Comparison of ENCODE assay signal across 14 cellular contexts in the genomic region with DNA sequence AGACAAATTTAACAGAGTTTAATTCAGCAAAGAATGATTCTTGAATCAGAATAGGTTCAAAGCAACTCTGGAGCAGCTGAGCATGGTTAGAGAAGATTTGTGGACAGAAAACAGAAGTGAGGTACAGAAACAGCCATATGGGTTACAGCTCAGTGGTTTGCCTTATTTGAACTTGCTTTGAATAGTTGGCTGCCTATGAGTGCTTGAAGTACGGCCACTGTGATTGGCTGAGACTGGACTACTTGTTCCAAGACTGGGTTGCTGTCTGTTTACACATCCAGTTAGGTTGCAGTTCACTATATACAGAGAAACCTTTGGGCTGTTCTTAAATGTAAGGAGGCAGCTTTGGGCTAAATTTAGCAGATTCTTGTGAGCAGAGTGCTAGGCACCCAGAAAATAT.
DNase-seq lines count a peak whose midpoint lies in the region; ATAC-seq and TF ChIP-seq lines count a peak whose summit lies in the region.
"Had no signal": no experiment of that assay in that cellular context is flagged by ENCODE, and none has a peak within 500 bp of the region (broad histone marks: within the 10 kb centered on the region; RNA-seq: fewer than 3 reads in every experiment).

No MANE protein-coding gene starts in this region.

- H3K27ac Mint-ChIP-seq in nephron progenitor cell: no peak overlapping the region

- no peak overlapping the region for H3K4me3 Mint-ChIP-seq in nephron progenitor cell

- DNase-seq in GM12865 (ENCODE audit: low read depth) (peak; percentile 35), WERI-Rb-1 (peak; percentile 38), T-helper 9 cell (no peak), nephron progenitor cell (no peak)
- DNase-seq in activated T-cell treated with anti-CD3 and anti-CD28 coated beads, Interleukin-2, amount 50 U/mL, for 48 hours: no peak
- DNase-seq: BE2C, left colon, NCI-H1105 treated with DMSO at 0.1 percent for 48 hours had no signal

- no peaks in the 10 kb centered on the region for H3K9me3 ChIP-seq in WERI-Rb-1 (ENCODE audit: severe bottlenecking)
- H3K9me3 ChIP-seq: BE2C, SJSA1 had no signal

- no peaks in the 10 kb centered on the region for H3K36me3 Mint-ChIP-seq in nephron progenitor cell (ENCODE audit: low read depth)
- H3K36me3 Mint-ChIP-seq: brain had no signal

- H3K4me1 Mint-ChIP-seq in nephron progenitor cell: peaks cover 18% of the 10 kb centered on the region

- H3K27me3 ChIP-seq in WERI-Rb-1 (ENCODE audit: insufficient read depth, low read depth, severe bottlenecking): no peaks in the 10 kb centered on the region
- H3K27me3 ChIP-seq: BE2C, SJSA1 had no signal

- H3K36me3 ChIP-seq in WERI-Rb-1: no peaks in the 10 kb centered on the region
- H3K36me3 ChIP-seq: BE2C, esophagus muscularis mucosa, SJSA1 had no signal

- H3K27me3 Mint-ChIP-seq in nephron progenitor cell (ENCODE audit: low read depth, poor library complexity): peaks cover 3% of the 10 kb centered on the region

- no peak overlapping the region for H3K4me3 ChIP-seq in GM12865 (ENCODE audit: low read depth, low read length)
- no peak overlapping the region for H3K4me3 ChIP-seq in WERI-Rb-1 (ENCODE audit: low read depth, low read length)
- H3K4me3 ChIP-seq: esophagus muscularis mucosa, SJSA1 had no signal

- TF ChIP-seq CTCF in GM12865 (IDR thresholded peaks at IDR 0.05; ENCODE audit: insufficient read depth, low read depth, low read length, missing control alignments) (no peak), WERI-Rb-1 (IDR thresholded peaks at IDR 0.05; ENCODE audit: low read depth, low read length) (no peak), nephron progenitor cell (IDR thresholded peaks at IDR 0.05) (no peak)

- no peak overlapping the region for H3K27ac ChIP-seq in WERI-Rb-1
- H3K27ac ChIP-seq: esophagus muscularis mucosa, SJSA1 had no signal

- ATAC-seq in GM21360 (IDR thresholded peaks at IDR 0.05; ENCODE audit: unreplicated experiment): peak; percentile 98
- peak; percentile 97 for ATAC-seq in HG03159 (IDR thresholded peaks at IDR 0.05; ENCODE audit: unreplicated experiment)
- no peak for ATAC-seq in GM21381 (IDR thresholded peaks at IDR 0.05; ENCODE audit: unreplicated experiment)
- ATAC-seq: left colon had no signal

- peaks cover 3% of the 10 kb centered on the region for H3K9me3 Mint-ChIP-seq in nephron progenitor cell

Comparison
In these comparisons a context has a peak if more than half of its experiments do, and no peak if none do; other contexts are left out.
1. DNase-seq: peak in GM12865 (single experiment) and WERI-Rb-1 (single experiment); none in T-helper 9 cell (single experiment), nephron progenitor cell (single experiment) and activated T-cell treated with anti-CD3 and anti-CD28 coated beads, Interleukin-2, amount 50 U/mL, for 48 hours (0 of 2).